10 cellular contexts compared by ENCODE assay signal in genomic region chr12:85866929-85867776, GRCh38. TPM values are rescaled to one million over a fixed set of nuclear protein-coding genes. Genes with fewer than 3 reads are reported as not detected.
DNase-seq lines count a peak whose midpoint lies in the region; ATAC-seq, FAIRE-seq and TF ChIP-seq lines count a peak whose summit lies in the region.
"Had no signal": no experiment of that assay in that cellular context is flagged by ENCODE, and none has a peak within 500 bp of the region (broad histone marks: within the 10 kb centered on the region; RNA-seq: fewer than 3 reads in every experiment).

No MANE protein-coding gene starts in this region.

- no peaks in the 10 kb centered on the region for H3K36me3 ChIP-seq in gastroesophageal sphincter
- H3K36me3 ChIP-seq: neutrophil, SJCRH30 had no signal

- no peak for TF ChIP-seq EP300 in gastroesophageal sphincter (IDR thresholded peaks at IDR 0.05)

- no peak overlapping the region for H3K27ac ChIP-seq in gastroesophageal sphincter
- H3K27ac ChIP-seq: neutrophil, SJCRH30 had no signal

- TF ChIP-seq POLR2A in gastroesophageal sphincter (IDR thresholded peaks at IDR 0.05), result no peak

- peak; percentile 66 for DNase-seq in AG10803 (ENCODE audit: low read depth)
- no peak for DNase-seq in GM18507 (ENCODE audit: extremely low spot score, insufficient read length, low read depth)
- DNase-seq in NAMALWA (ENCODE audit: low spot score), result peak; percentile 72
- peak; percentile 57 for DNase-seq in SW480 (ENCODE audit: low spot score)
- peak; percentile 24 for DNase-seq in pulmonary artery endothelial cell (ENCODE audit: low read depth, low spot score)
- no peak for DNase-seq in SKM-1 treated with dmso at 0.1 percent for 144 hours (lab: John Stamatoyannopoulos, UW; ENCODE audit: unreplicated experiment)

- WGBS in gastroesophageal sphincter (ENCODE audit: low coverage in 1 of 2), 2 donors, result 20 to 25% methylated on average over 5 of the region's 5 CpGs

- H3K4me3 ChIP-seq in AG10803 (ENCODE audit: low read length), result no peak overlapping the region
- no peak overlapping the region for H3K4me3 ChIP-seq in gastroesophageal sphincter
- H3K4me3 ChIP-seq: SJCRH30 had no signal

- FAIRE-seq in GM18507 (lab: Jason Lieb, UNC), result peak; percentile 65

- H3K27me3 ChIP-seq in gastroesophageal sphincter, result peaks cover 7% of the 10 kb centered on the region
- H3K27me3 ChIP-seq: neutrophil, SJCRH30 had no signal

- ATAC-seq in HG02798 (IDR thresholded peaks at IDR 0.05; ENCODE audit: poor library complexity, unreplicated experiment) (peak; percentile 95), gastroesophageal sphincter (peak; percentile 55)

- no peaks in the 10 kb centered on the region for H3K9me3 ChIP-seq in gastroesophageal sphincter
- H3K9me3 ChIP-seq: neutrophil, SJCRH30 had no signal

- TF ChIP-seq CTCF in AG10803 (conservative IDR thresholded peaks at IDR 0.05; ENCODE audit: low read length) (peak; percentile 90), gastroesophageal sphincter (IDR thresholded peaks at IDR 0.05) (peak; percentile 48 to 78 (median 74))

- H3K4me1 ChIP-seq in gastroesophageal sphincter, result no peaks in the 10 kb centered on the region
- H3K4me1 ChIP-seq: SJCRH30 had no signal

RNA-seq across cellular contexts. Expression of gene NTS, which starts 6.9 kb away (rescaled TPM):
- under 1 TPM in 3 of 4 donors, not detected in 1; 0.40 to 0.66 (median 0.47) TPM for total RNA-seq in gastroesophageal sphincter
- total RNA-seq in pulmonary artery endothelial cell, result not detected in 2 replicates
- total RNA-seq: SJCRH30 had no signal

RNA-seq across cellular contexts. Expression of gene RASSF9, which starts 30.9 kb away (rescaled TPM):
- total RNA-seq in gastroesophageal sphincter, result 1 to 10 TPM; 1.6 to 6.1 (median 2.5) TPM
- 0.67 and 0.92 TPM in 2 replicates for total RNA-seq in pulmonary artery endothelial cell

Comparison
In these comparisons a context has a peak if more than half of its experiments do, and no peak if none do; other contexts are left out.
1. DNase-seq: peak in AG10803 (single experiment), NAMALWA (single experiment), SW480 (single experiment) and pulmonary artery endothelial cell (single experiment); none in GM18507 (single experiment) and SKM-1 treated with dmso at 0.1 percent for 144 hours (single experiment).